27 cellular contexts compared by ENCODE assay signal in genomic region chr5:146719179-146719578, GRCh38.
"Had no signal": no experiment of that assay in that cellular context is flagged by ENCODE, and none has a peak within 500 bp of the region (broad histone marks: within the 10 kb centered on the region; RNA-seq: fewer than 3 reads in every experiment).

No MANE protein-coding gene starts in this region.

- H2AFZ ChIP-seq: neural progenitor cell, parathyroid adenoma had no signal

- H3K27me3 ChIP-seq: neural progenitor cell, ovary, right lobe of liver, sigmoid colon, suprapubic skin, testis, tibial artery, transverse colon, upper lobe of right lung, uterus had no signal

- H3K4me3 ChIP-seq: neural progenitor cell, ovary, psoas muscle, right lobe of liver, sigmoid colon, suprapubic skin, testis, tibial artery, transverse colon, upper lobe of right lung, uterus had no signal

- H3K4me1 ChIP-seq: psoas muscle, right lobe of liver, testis, transverse colon, upper lobe of right lung, uterus had no signal

- H3K36me3 ChIP-seq: neural progenitor cell, ovary, right lobe of liver, sigmoid colon, suprapubic skin, tibial artery, transverse colon, upper lobe of right lung, uterus had no signal

- H3K27ac ChIP-seq: neural progenitor cell, ovary, parathyroid adenoma, psoas muscle, right lobe of liver, sigmoid colon, suprapubic skin, testis, tibial artery, transverse colon, upper lobe of right lung, uterus had no signal

- DNase-seq: naive thymus-derived CD8-positive, alpha-beta T cell; nephron progenitor cell; occipital lobe; ovary; posterior cingulate gyrus; psoas muscle; right cardiac atrium; right lobe of liver; sigmoid colon; small intestine; stimulated activated CD4-positive, alpha-beta T cell treated with anti-CD3 and anti-CD28 coated beads, Interleukin-15, amount 100 ng/mL, for 24 hours; stimulated activated CD4-positive, alpha-beta T cell treated with anti-CD3 and anti-CD28 coated beads, Interleukin-2, amount 100 ng/mL, for 24 hours; stimulated activated CD4-positive, alpha-beta T cell treated with anti-CD3 and anti-CD28 coated beads, Interleukin-2, amount 100 ng/mL, for 48 hours; stimulated activated CD4-positive, alpha-beta T cell treated with anti-CD3 and anti-CD28 coated beads, Interleukin-4, amount 100 ng/mL, for 24 hours; stimulated activated naive CD4-positive, alpha-beta T cell; stimulated activated naive CD8-positive, alpha-beta T cell treated with anti-CD3 and anti-CD28 coated beads, Interleukin-15, amount 100 ng/mL, for 72 hours; stimulated activated naive CD8-positive, alpha-beta T cell treated with anti-CD3 and anti-CD28 coated beads, Interleukin-15, Interleukin-2, amounts not matched to agents 100 U/mL and 50 U/mL, for 24 hours; substantia nigra; testis; tibial artery; transverse colon; upper lobe of right lung; uterus had no signal

- ATAC-seq: naive thymus-derived CD8-positive, alpha-beta T cell; psoas muscle; right cardiac atrium; right lobe of liver; stimulated activated memory B cell treated with anti-CD40 and anti-IgM and Interleukin-4, amounts not matched to agents 10 μg/mL and 1 μg/mL and 100 μg/mL, for 72 hours; stimulated activated naive CD8-positive, alpha-beta T cell treated with anti-CD3 and anti-CD28 coated beads, Interleukin-15, amount 100 ng/mL, for 72 hours; stimulated activated naive CD8-positive, alpha-beta T cell treated with anti-CD3 and anti-CD28 coated beads, Interleukin-15, Interleukin-2, amounts not matched to agents 100 U/mL and 50 U/mL, for 24 hours; upper lobe of right lung had no signal

- H3K9me3 ChIP-seq: ovary, psoas muscle, right lobe of liver, sigmoid colon, suprapubic skin, testis, tibial artery, transverse colon, upper lobe of right lung, uterus had no signal

- H3K4me2 ChIP-seq: neural progenitor cell had no signal

- H3K79me2 ChIP-seq: parathyroid adenoma had no signal

- H3K9ac ChIP-seq: neural progenitor cell, parathyroid adenoma had no signal
